9 cellular contexts compared by ENCODE assay signal in genomic region chr10:8130973-8131911, GRCh38.
DNase-seq lines count a peak whose midpoint lies in the region; ATAC-seq, FAIRE-seq and TF ChIP-seq lines count a peak whose summit lies in the region.
"Had no signal": no experiment of that assay in that cellular context is flagged by ENCODE, and none has a peak within 500 bp of the region (broad histone marks: within the 10 kb centered on the region; RNA-seq: fewer than 3 reads in every experiment).

No MANE protein-coding gene starts in this region.

- no peak overlapping the region for H2AFZ ChIP-seq in astrocyte (ENCODE audit: low read depth, low read length)

- no peak for TF ChIP-seq CTCF in GM12864 (IDR thresholded peaks at IDR 0.05; ENCODE audit: low read depth, low read length, missing control alignments)
- no peak for TF ChIP-seq CTCF in astrocyte (IDR thresholded peaks at IDR 0.05; ENCODE audit: insufficient read depth, low read depth, low read length)

- H3K27ac ChIP-seq in astrocyte (ENCODE audit: low read depth, low read length): peak overlapping the region; percentile 16
- H3K27ac ChIP-seq: cardiac muscle cell had no signal

- H3K27ac Mint-ChIP-seq in astrocyte (ENCODE audit: unreplicated experiment): peak overlapping the region; percentile 41

- peaks cover 1% of the 10 kb centered on the region for H3K36me3 Mint-ChIP-seq in astrocyte (ENCODE audit: low read depth, unreplicated experiment)

- peaks cover 13% of the 10 kb centered on the region for H3K4me1 Mint-ChIP-seq in astrocyte (ENCODE audit: low read depth, unreplicated experiment)

- H3K4me3 ChIP-seq in GM12864 (ENCODE audit: low read depth, low read length) (no peak overlapping the region), astrocyte (ENCODE audit: insufficient read depth, low read depth, low read length) (no peak overlapping the region)
- H3K4me3 ChIP-seq: cardiac muscle cell had no signal

- H3K4me3 Mint-ChIP-seq in astrocyte (ENCODE audit: unreplicated experiment): no peak overlapping the region

- no peaks in the 10 kb centered on the region for H3K9me3 Mint-ChIP-seq in astrocyte (ENCODE audit: unreplicated experiment)

- H3K27me3 ChIP-seq in astrocyte (ENCODE audit: insufficient read depth, low read length): no peaks in the 10 kb centered on the region

- no peaks in the 10 kb centered on the region for H3K36me3 ChIP-seq in astrocyte (ENCODE audit: insufficient read depth, low read length)
- H3K36me3 ChIP-seq: cardiac muscle cell had no signal

- no peak for FAIRE-seq in astrocyte (lab: Jason Lieb, UNC)

- H3K4me2 ChIP-seq in astrocyte (ENCODE audit: low read length): peak overlapping the region; percentile 70

- ATAC-seq in GM21737 (IDR thresholded peaks at IDR 0.05; ENCODE audit: unreplicated experiment): peak; percentile 38

- no peaks in the 10 kb centered on the region for H3K9me3 ChIP-seq in astrocyte (ENCODE audit: insufficient read depth, low read depth, low read length)

- no peaks in the 10 kb centered on the region for H4K20me1 ChIP-seq in astrocyte (ENCODE audit: insufficient read depth, low read length)

- peaks cover 14% of the 10 kb centered on the region for H3K27me3 Mint-ChIP-seq in astrocyte (ENCODE audit: low read depth, unreplicated experiment)

- peaks cover 9% of the 10 kb centered on the region for H3K4me1 ChIP-seq in astrocyte (ENCODE audit: insufficient read depth, low read length)

- H3K79me2 ChIP-seq in astrocyte (ENCODE audit: insufficient read depth, low read length): no peaks in the 10 kb centered on the region

- DNase-seq in GM12864 (ENCODE audit: low read depth) (peak; percentile 68), KBM-7 (peak; percentile 60), astrocyte (ENCODE audit: low read depth) (peak; percentile 82), NCI-H2029 treated with DMSO at 0.1 percent for 48 hours (lab: John Stamatoyannopoulos, UW) (no peak), AG08396 (ENCODE audit: low spot score) (no peak), inferior parietal cortex (ENCODE audit: extremely low spot score) (no peak), DMS153 (lab: John Stamatoyannopoulos, UW) (no peak)

- in situ Hi-C loops in KBM-7 (cut with MboI; ENCODE audit: low pct_unique_long_range_greater_than_20kb, low sequenced_read_pairs): no loop called here

- H3K9ac ChIP-seq in astrocyte (ENCODE audit: low read length): no peak overlapping the region

Comparison
In these comparisons a context has a peak if more than half of its experiments do, and no peak if none do; other contexts are left out.
1. DNase-seq: peak in GM12864 (single experiment), KBM-7 (single experiment) and astrocyte (single experiment); none in NCI-H2029 treated with DMSO at 0.1 percent for 48 hours (single experiment), AG08396 (single experiment), inferior parietal cortex (single experiment) and DMS153 (single experiment).